Comparison of ENCODE assay signal across 10 cellular contexts in genomic region chr11:279966-280761, GRCh38. TPM values are rescaled to one million over a fixed set of nuclear protein-coding genes. Genes with fewer than 3 reads are reported as not detected.
DNase-seq lines count a peak whose midpoint lies in the region; ATAC-seq and TF ChIP-seq lines count a peak whose summit lies in the region.
"Had no signal": no experiment of that assay in that cellular context is flagged by ENCODE, and none has a peak within 500 bp of the region (broad histone marks: within the 10 kb centered on the region; RNA-seq: fewer than 3 reads in every experiment).

No MANE protein-coding gene starts in this region.

- intact Hi-C loops in esophagus squamous epithelium (cut with DNase I) = no loop called here
- intact Hi-C loops in sciatic nerve (cut with DNase I) = no loop called here

- H3K27ac ChIP-seq in esophagus squamous epithelium = no peak overlapping the region
- H3K27ac ChIP-seq: KMS-11, tibial artery had no signal

- H3K9me3 ChIP-seq in esophagus squamous epithelium = no peaks in the 10 kb centered on the region
- H3K9me3 ChIP-seq: tibial artery had no signal

- no CpG with 5 or more reads among the region's 93 CpGs for WGBS in esophagus squamous epithelium, 2 donors

- H3K27me3 ChIP-seq in esophagus squamous epithelium = peaks cover 19 to 88% (median 37%) of the 10 kb centered on the region in 4 donors

- no peak for TF ChIP-seq CTCF in esophagus squamous epithelium (IDR thresholded peaks at IDR 0.05)

- ATAC-seq in sciatic nerve = no peak
- no peak for ATAC-seq in HG03280 (IDR thresholded peaks at IDR 0.05; ENCODE audit: unreplicated experiment)

- no peaks in the 10 kb centered on the region for H3K36me3 ChIP-seq in esophagus squamous epithelium
- H3K36me3 ChIP-seq: tibial artery had no signal

- H3K4me3 ChIP-seq in esophagus squamous epithelium = peak overlapping the region; percentile 3 to 59 (median 26)

- H3K4me1 ChIP-seq in esophagus squamous epithelium = peaks cover 8 to 34% (median 32%) of the 10 kb centered on the region in 3 donors

- DNase-seq in HK-2 (ENCODE audit: unreplicated experiment) (peak; percentile 35), esophagus squamous epithelium (lab: John Stamatoyannopoulos, UW) (no peak), sciatic nerve (ENCODE audit: low spot score) (peak; percentile 57), dedifferentiated amniotic fluid mesenchymal stem cell (ENCODE audit: extremely low spot score) (no peak), SW 1271 (lab: John Stamatoyannopoulos, UW) (no peak), NCI-H2029 (lab: John Stamatoyannopoulos, UW) (no peak)
- DNase-seq in activated CD4-positive, CD25-positive, alpha-beta regulatory T cell treated with anti-CD3 and anti-CD28 coated beads, Interleukin-2, amount 50 U/mL, for 72 hours = peak; percentile 40

- TF ChIP-seq POLR2A in esophagus squamous epithelium (IDR thresholded peaks at IDR 0.05) = no peak

RNA-seq across cellular contexts. Expression of gene NLRP6, which starts 2.0 kb away (rescaled TPM):
- total RNA-seq in esophagus squamous epithelium (1 to 10 TPM in 1 of 4 donors, under 1 TPM in 1, not detected in 2; 0.75 to 1.3 TPM), sciatic nerve (0.36 TPM)

RNA-seq across cellular contexts. Expression of gene PGGHG, which starts 8.8 kb away (rescaled TPM):
- total RNA-seq in esophagus squamous epithelium (10 to 100 TPM in 1 of 4 donors, 1 to 10 TPM in 3; 5.3 to 15.3 (median 5.9) TPM), sciatic nerve (60.3 TPM)

RNA-seq across cellular contexts. Expression of gene IFITM5, which starts 19.2 kb away (rescaled TPM):
- total RNA-seq in esophagus squamous epithelium (not detected), sciatic nerve (not detected)

RNA-seq across cellular contexts. Expression of gene IFITM2, which starts 27.5 kb away (rescaled TPM):
- total RNA-seq in esophagus squamous epithelium (10 to 100 TPM; 14.4 to 67.5 (median 50.3) TPM), sciatic nerve (853 TPM)

RNA-seq across cellular contexts. Expression of gene IFITM1, which starts 33.7 kb away (rescaled TPM):
- total RNA-seq in esophagus squamous epithelium = 100 to 1,000 TPM in 1 of 4 donors, 10 to 100 TPM in 3; 26.3 to 133 (median 60.0) TPM
- total RNA-seq in sciatic nerve = 344 TPM

Comparison
In these comparisons a context has a peak if more than half of its experiments do, and no peak if none do; other contexts are left out.
1. DNase-seq: peak in HK-2 (single experiment), activated CD4-positive, CD25-positive, alpha-beta regulatory T cell treated with anti-CD3 and anti-CD28 coated beads, Interleukin-2, amount 50 U/mL, for 72 hours (single experiment) and sciatic nerve (single experiment); none in esophagus squamous epithelium (single experiment), dedifferentiated amniotic fluid mesenchymal stem cell (single experiment), SW 1271 (0 of 2) and NCI-H2029 (single experiment).